8 cellular contexts compared by ENCODE assay signal in the genomic region with DNA sequence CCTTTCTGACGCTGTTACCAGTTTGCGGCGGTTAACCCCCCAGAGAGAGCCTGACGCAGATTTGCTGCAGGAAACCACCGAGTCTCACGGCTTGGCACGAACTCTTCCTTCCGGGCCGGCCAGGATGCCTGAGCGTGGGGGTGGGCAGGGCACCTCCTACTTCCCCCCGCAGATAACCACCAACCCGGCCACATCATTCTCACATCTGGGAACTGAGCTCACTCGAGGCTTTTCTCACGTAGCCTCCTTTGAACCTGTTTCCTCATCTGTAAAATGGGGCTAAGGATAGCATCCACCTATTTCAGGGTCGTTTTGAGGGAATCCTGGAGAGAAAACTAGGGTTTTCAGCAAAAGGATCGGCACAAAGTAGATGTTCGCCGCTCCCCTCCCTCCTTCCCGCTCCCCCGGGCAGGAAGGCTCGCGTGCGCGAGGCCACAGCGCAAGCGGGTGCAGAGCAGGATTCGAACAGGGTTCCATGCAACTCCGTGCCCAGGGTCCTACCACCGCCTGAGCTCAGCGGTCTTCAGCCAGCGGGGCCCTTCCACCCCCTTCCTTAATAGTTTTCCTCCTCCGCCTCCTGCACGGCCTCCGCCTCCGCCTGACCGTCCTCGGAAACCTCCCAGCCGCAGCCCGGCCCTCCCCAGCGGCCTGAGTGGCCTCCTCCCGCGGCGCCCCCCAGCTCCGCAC. TPM values are rescaled to one million over a fixed set of nuclear protein-coding genes. Genes with fewer than 3 reads are reported as not detected.
DNase-seq lines count a peak whose midpoint lies in the region; ATAC-seq and TF ChIP-seq lines count a peak whose summit lies in the region.

No MANE protein-coding gene starts in this region.

- no peaks in the 10 kb centered on the region for H3K27me3 Mint-ChIP-seq in activated naive CD8-positive, alpha-beta T cell treated with anti-CD3 and anti-CD28 coated beads for 36 hours

- no peak for TF ChIP-seq CTCF in 22Rv1 (IDR thresholded peaks at IDR 0.05)
- no peak for TF ChIP-seq CTCF in left ventricle myocardium inferior (IDR thresholded peaks at IDR 0.05; ENCODE audit: borderline replicate concordance)
- TF ChIP-seq CTCF in retinal pigment epithelial cell (conservative IDR thresholded peaks at IDR 0.05; ENCODE audit: low read depth, low read length) = no peak

- intact Hi-C loops in left ventricle myocardium inferior (cut with micrococcal nuclease) = no loop called here

- DNase-seq in SKM-1 treated with dmso at 0.1 percent for 144 hours (lab: John Stamatoyannopoulos, UW; ENCODE audit: unreplicated experiment) = peak; percentile 70
- peak; percentile 98 for DNase-seq in activated naive CD8-positive, alpha-beta T cell treated with anti-CD3 and anti-CD28 coated beads for 36 hours
- DNase-seq in left ventricle myocardium inferior = peak; percentile 84
- no peak for DNase-seq in retinal pigment epithelial cell (ENCODE audit: low read depth)
- DNase-seq in HuH-7 (ENCODE audit: low spot score) = no peak

- no peaks in the 10 kb centered on the region for H3K27me3 ChIP-seq in left ventricle myocardium inferior (ENCODE audit: low read depth)

- no peaks in the 10 kb centered on the region for H3K9me3 ChIP-seq in left ventricle myocardium inferior (replicated peaks)

- peak overlapping the region; percentile 84 for H3K4me3 Mint-ChIP-seq in activated naive CD8-positive, alpha-beta T cell treated with anti-CD3 and anti-CD28 coated beads for 36 hours

- H3K36me3 Mint-ChIP-seq in activated naive CD8-positive, alpha-beta T cell treated with anti-CD3 and anti-CD28 coated beads for 36 hours = peaks cover 14% of the 10 kb centered on the region

- H3K27ac ChIP-seq in 22Rv1 (peak overlapping the region; percentile 64), left ventricle myocardium inferior (replicated peaks) (peak overlapping the region; percentile 97)

- H3K4me3 ChIP-seq in left ventricle myocardium inferior (peak overlapping the region; percentile 79), retinal pigment epithelial cell (ENCODE audit: low read length) (peak overlapping the region; percentile 34)

- H3K27ac Mint-ChIP-seq in activated naive CD8-positive, alpha-beta T cell treated with anti-CD3 and anti-CD28 coated beads for 36 hours = peak overlapping the region; percentile 100

- peaks cover 2% of the 10 kb centered on the region for H3K9me3 Mint-ChIP-seq in activated naive CD8-positive, alpha-beta T cell treated with anti-CD3 and anti-CD28 coated beads for 36 hours

- H3K36me3 ChIP-seq in left ventricle myocardium inferior = no peaks in the 10 kb centered on the region

- H3K4me1 Mint-ChIP-seq in activated naive CD8-positive, alpha-beta T cell treated with anti-CD3 and anti-CD28 coated beads for 36 hours = peaks cover 64% of the 10 kb centered on the region

- ATAC-seq in GM19025 (IDR thresholded peaks at IDR 0.05; ENCODE audit: low read depth, unreplicated experiment) = peak; percentile 46
- ATAC-seq in HG03196 (IDR thresholded peaks at IDR 0.05; ENCODE audit: unreplicated experiment) = peak; percentile 56

- H3K4me1 ChIP-seq in left ventricle myocardium inferior = peaks cover 22% of the 10 kb centered on the region

RNA-seq across cellular contexts. Expression of gene DDIT4, which starts 23.7 kb away (rescaled TPM):
- 100 to 1,000 TPM; 422 to 424 TPM for total RNA-seq in activated naive CD8-positive, alpha-beta T cell treated with anti-CD3 and anti-CD28 coated beads for 36 hours
- total RNA-seq in left ventricle myocardium inferior = 66.3 TPM

RNA-seq across cellular contexts. Expression of gene DNAJB12, which starts 57.3 kb away (rescaled TPM):
- total RNA-seq in activated naive CD8-positive, alpha-beta T cell treated with anti-CD3 and anti-CD28 coated beads for 36 hours = 10 to 100 TPM; 25.2 to 25.6 TPM
- 25.6 TPM for total RNA-seq in left ventricle myocardium inferior

Comparison
In these comparisons a context has a peak if more than half of its experiments do, and no peak if none do; other contexts are left out.
1. DNase-seq: peak in SKM-1 treated with dmso at 0.1 percent for 144 hours (single experiment), activated naive CD8-positive, alpha-beta T cell treated with anti-CD3 and anti-CD28 coated beads for 36 hours (single experiment) and left ventricle myocardium inferior (single experiment); none in retinal pigment epithelial cell (single experiment) and HuH-7 (single experiment).